8 cellular contexts compared by ENCODE assay signal in genomic region chr6:133952815-133953633, GRCh38. TPM values are rescaled to one million over a fixed set of nuclear protein-coding genes. Genes with fewer than 3 reads are reported as not detected.
DNase-seq lines count a peak whose midpoint lies in the region; ATAC-seq, FAIRE-seq and TF ChIP-seq lines count a peak whose summit lies in the region.

Gene TBPL1 (plus strand): TSS chr6:133953224. CDS start chr6:133980126, 26,902 bp downstream.

- H3K4me1 Mint-ChIP-seq in natural killer cell treated with Interleukin-12 subunit alpha and Interleukin-12 subunit beta and Interleukin-15 and Interleukin-18, amount 100 ng/mL, for 72 hours (ENCODE audit: low read depth in 2 of 2), result peaks cover 43 to 45% of the 10 kb centered on the region in 2 donors

- H3K4me3 ChIP-seq in fibroblast of pulmonary artery (replicated peaks; ENCODE audit: low read depth, low read length), result peak within 1 kb of the TSS; percentile 87

- H3K27me3 Mint-ChIP-seq in natural killer cell treated with Interleukin-12 subunit alpha and Interleukin-12 subunit beta and Interleukin-15 and Interleukin-18, amount 100 ng/mL, for 72 hours, result peaks cover 0 to 5% of the 10 kb centered on the region in 2 donors

- H3K9me3 Mint-ChIP-seq in natural killer cell treated with Interleukin-12 subunit alpha and Interleukin-12 subunit beta and Interleukin-15 and Interleukin-18, amount 100 ng/mL, for 72 hours, result no peaks in the 10 kb centered on the region

- TF ChIP-seq CTCF in RWPE1 (conservative IDR thresholded peaks at IDR 0.05; ENCODE audit: low read depth), result no peak
- TF ChIP-seq CTCF in fibroblast of pulmonary artery (IDR thresholded peaks at IDR 0.05; ENCODE audit: low read length, missing control alignments), result no peak

- POLR2A ChIA-PET in RWPE1 (lab: Yijun Ruan, JAX; ENCODE audit: low non-redundant PET), result no interaction called here

- H3K4me3 Mint-ChIP-seq in natural killer cell treated with Interleukin-12 subunit alpha and Interleukin-12 subunit beta and Interleukin-15 and Interleukin-18, amount 100 ng/mL, for 72 hours, result peak within 1 kb of the TSS; percentile 100

- H3K36me3 Mint-ChIP-seq in natural killer cell treated with Interleukin-12 subunit alpha and Interleukin-12 subunit beta and Interleukin-15 and Interleukin-18, amount 100 ng/mL, for 72 hours, result no peaks in the 10 kb centered on the region

- FAIRE-seq in H54 (lab: Jason Lieb, UNC), result no peak

- CTCF ChIA-PET in RWPE1 (lab: Yijun Ruan, JAX), result interaction anchor here (0.7 to 1.3 kb wide), 3 partner anchors 105 to 1502 kb away, joined by 3 to 4 read pairs (median 3); no protein-coding TSS in a partner anchor

- DNase-seq in ELR (ENCODE audit: low read depth) (peak; percentile 97), H54 (ENCODE audit: insufficient read length, low spot score) (peak; percentile 67), LoVo (ENCODE audit: low spot score) (peak; percentile 93), RWPE1 (ENCODE audit: low spot score) (peak; percentile 87), fibroblast of pulmonary artery (ENCODE audit: low read depth) (peak; percentile 97)
- DNase-seq in activated T-helper 9 cell treated with anti-CD3 and anti-CD28 coated beads, Interleukin-2, amount 50 U/mL, for 16 hours (ENCODE audit: low read depth), result peak; percentile 87
- peak; percentile 93 for DNase-seq in natural killer cell treated with Interleukin-12 subunit alpha and Interleukin-12 subunit beta and Interleukin-15 and Interleukin-18, amount 100 ng/mL, for 72 hours (ENCODE audit: low spot score)
- peak; percentile 95 for DNase-seq in stimulated activated naive CD4-positive, alpha-beta T cell treated with Interleukin-2 at 50 U/mL for 16 hours (lab: John Stamatoyannopoulos, UW)

- peak within 1 kb of the TSS; percentile 93 to 95 for H3K27ac Mint-ChIP-seq in natural killer cell treated with Interleukin-12 subunit alpha and Interleukin-12 subunit beta and Interleukin-15 and Interleukin-18, amount 100 ng/mL, for 72 hours

- peak within 1 kb of the TSS; percentile 92 for H3K27ac ChIP-seq in RWPE1

- TF ChIP-seq POLR2A in H54 (IDR thresholded peaks at IDR 0.05; ENCODE audit: low read depth, low read length), result peak; percentile 63

- peak; percentile 97 to 98 for ATAC-seq in natural killer cell treated with Interleukin-12 subunit alpha and Interleukin-12 subunit beta and Interleukin-15 and Interleukin-18, amount 100 ng/mL, for 72 hours

RNA-seq across cellular contexts. Expression of gene TBPL1, which starts in this region (rescaled TPM):
- 10 to 100 TPM; 46.6 to 54.4 TPM for total RNA-seq in natural killer cell treated with Interleukin-12 subunit alpha and Interleukin-12 subunit beta and Interleukin-15 and Interleukin-18, amount 100 ng/mL, for 72 hours

Comparison
In these comparisons a context has a peak if more than half of its experiments do, and no peak if none do; other contexts are left out.
1. Peak in every context shown above with its lines: DNase-seq, ATAC-seq, H3K4me3 ChIP-seq and H3K27ac ChIP-seq.